8 cellular contexts compared by ENCODE assay signal in the genomic region with DNA sequence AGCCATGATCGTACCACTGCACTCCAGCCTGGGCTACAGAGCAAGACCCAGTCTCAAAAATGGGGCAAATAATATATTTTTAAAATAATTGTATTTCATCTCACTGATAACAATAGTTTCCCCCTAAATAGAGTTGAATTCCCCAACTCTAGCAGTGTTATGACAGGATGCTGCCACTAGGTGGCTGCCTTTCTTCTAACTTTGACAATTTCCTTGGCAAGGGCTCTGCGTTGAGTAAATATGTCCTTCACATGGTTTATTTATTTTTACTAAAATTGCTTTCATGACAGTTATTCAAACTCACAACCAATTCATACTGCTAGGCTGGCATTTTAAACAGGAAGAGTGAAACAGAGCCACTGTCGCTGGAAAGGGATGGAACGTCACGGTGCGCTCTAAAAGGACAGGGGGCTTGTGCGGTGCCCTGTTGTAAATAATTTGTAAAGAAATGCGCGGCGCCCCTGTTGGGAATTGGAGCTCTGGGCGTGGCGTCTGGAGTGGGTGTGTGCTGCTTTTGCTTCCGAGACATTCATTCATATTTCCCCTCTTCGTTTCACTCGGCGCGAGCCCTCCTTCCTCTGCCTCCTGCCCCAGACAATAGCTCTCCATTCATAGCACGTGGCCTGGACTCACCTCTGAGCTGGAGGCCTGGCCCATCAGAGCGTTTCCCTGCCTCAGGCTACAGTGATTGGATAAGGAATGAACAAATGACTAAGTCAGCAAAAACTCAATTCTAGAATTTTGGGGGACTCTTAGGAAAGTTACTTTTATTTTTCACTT. TPM values are rescaled to one million over a fixed set of nuclear protein-coding genes. Genes with fewer than 3 reads are reported as not detected.
DNase-seq lines count a peak whose midpoint lies in the region; ATAC-seq and TF ChIP-seq lines count a peak whose summit lies in the region.

No MANE protein-coding gene starts in this region.

- DNase-seq in ELR (ENCODE audit: low read depth): peak; percentile 75
- DNase-seq in LNCaP clone FGC (ENCODE audit: low read depth): peak; percentile 71
- peak in 22 of 34 experiments; percentile 12 to 51 (median 36) for DNase-seq in T-cell
- peak; percentile 64 to 78 for DNase-seq in T47D (ENCODE audit: low read depth in 1 of 2, low spot score in 1 of 2)
- no peak for DNase-seq in kidney epithelial cell (ENCODE audit: low read depth)
- peak; percentile 43 for DNase-seq in stimulated activated CD4-positive, alpha-beta T cell treated with anti-CD3 and anti-CD28 coated beads, Interleukin-1b, Interleukin-23, amount 100 ng/mL, for 48 hours

- CTCF ChIA-PET in T-cell (lab: Charles Lee): interaction anchor here (0.7 to 1.7 kb wide), 3 partner anchors 29 to 1573 kb away, joined by 3 to 4 read pairs (median 3); no protein-coding TSS in a partner anchor

- H3K4me3 Mint-ChIP-seq in T-cell: peak overlapping the region in 1 of 3 donors; percentile 55

- no peaks in the 10 kb centered on the region for H3K27me3 ChIP-seq in kidney epithelial cell (ENCODE audit: control insufficient read depth, insufficient read depth, low read length)

- peak in 3 of 4 experiments; percentile 41 to 61 (median 42) for ATAC-seq in T-cell (replicated peaks in 1 of 4)
- no peak for ATAC-seq in HG02852 (IDR thresholded peaks at IDR 0.05; ENCODE audit: unreplicated experiment)
- no peak for ATAC-seq in GM18861 (IDR thresholded peaks at IDR 0.05; ENCODE audit: unreplicated experiment)

- POLR2A ChIA-PET in T-cell (lab: Charles Lee): interaction anchor here in 1 of 2 donors (0.6 kb wide), 1 partner anchor 29 kb away, joined by 3 read pairs; no protein-coding TSS in a partner anchor

- H3K4me3 ChIP-seq in LNCaP clone FGC (ENCODE audit: low read depth, low read length) (peak overlapping the region; percentile 36), kidney epithelial cell (ENCODE audit: low read depth, low read length) (no peak overlapping the region)

- H3K36me3 Mint-ChIP-seq in T-cell: no peaks in the 10 kb centered on the region

- TF ChIP-seq CTCF in LNCaP clone FGC (IDR thresholded peaks at IDR 0.05; ENCODE audit: control insufficient read depth, extremely low read depth, insufficient read depth): peak; percentile 73
- peak; percentile 86 for TF ChIP-seq CTCF in kidney epithelial cell (IDR thresholded peaks at IDR 0.05; ENCODE audit: insufficient read depth, low read length, poor library complexity, severe bottlenecking)

- peaks cover 11% of the 10 kb centered on the region in 2 donors for H3K27me3 Mint-ChIP-seq in T-cell

- in situ Hi-C loops in T47D (cut with HindIII; ENCODE audit: low pct_unique_long_range_greater_than_20kb, low sequenced_read_pairs): no loop called here

- H3K9me3 Mint-ChIP-seq in T-cell: no peaks in the 10 kb centered on the region

- H3K36me3 ChIP-seq in kidney epithelial cell (ENCODE audit: control insufficient read depth, insufficient read depth, low read length): no peaks in the 10 kb centered on the region

- H3K27ac Mint-ChIP-seq in T-cell: no peak overlapping the region

- H3K4me1 Mint-ChIP-seq in T-cell: peaks cover 9 to 16% (median 11%) of the 10 kb centered on the region in 3 donors

RNA-seq across cellular contexts. Expression of gene PITRM1, which starts 20.5 kb away (rescaled TPM):
- total RNA-seq in T-cell (10 to 100 TPM; 73.9 to 89.5 (median 81.0) TPM), kidney epithelial cell (74.1 and 76.9 TPM in 2 replicates)

Comparison
In these comparisons a context has a peak if more than half of its experiments do, and no peak if none do; other contexts are left out.
1. ATAC-seq: peak in T-cell (3 of 4); none in HG02852 (single experiment) and GM18861 (single experiment).